Comparison of ENCODE assay signal across 1 cellular context in the genomic region with DNA sequence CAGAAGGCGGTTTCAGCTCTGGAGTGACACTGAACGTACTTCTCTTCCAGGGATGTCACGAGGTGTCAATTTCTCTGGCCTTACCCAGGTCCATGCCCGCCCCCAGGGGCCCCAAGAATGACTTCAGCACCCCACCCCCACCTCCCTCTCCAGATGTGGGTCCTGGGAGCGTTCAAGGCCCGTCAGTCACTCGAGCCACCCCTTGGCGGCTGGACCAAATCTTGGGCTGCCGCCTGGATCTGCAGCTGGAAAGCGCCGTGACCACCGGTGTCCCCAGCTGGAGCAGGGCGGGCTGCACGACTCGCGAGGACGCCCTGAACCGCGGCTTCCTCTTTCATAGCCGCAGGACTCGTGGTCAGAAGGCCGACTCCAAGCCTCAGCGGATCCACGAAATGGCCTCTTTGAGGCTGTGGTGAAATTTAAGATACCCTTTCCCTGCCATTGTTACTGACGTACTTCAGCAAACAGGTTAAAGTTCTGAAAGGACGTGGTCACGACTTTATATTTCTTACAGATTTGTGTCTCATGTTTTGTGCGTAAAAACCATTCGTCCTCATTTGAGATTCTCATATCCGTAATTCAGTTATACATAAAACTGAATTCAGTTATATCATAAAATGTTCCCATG.
TF ChIP-seq lines count a peak whose summit lies in the region.

No MANE protein-coding gene starts in this region.

TF ChIP-seq in HepG2, 621 proteins besides CTCF, POLR2A, EP300 and RAD21 (continued from another document and continues in another):
- TF ChIP-seq, protein P1, sequence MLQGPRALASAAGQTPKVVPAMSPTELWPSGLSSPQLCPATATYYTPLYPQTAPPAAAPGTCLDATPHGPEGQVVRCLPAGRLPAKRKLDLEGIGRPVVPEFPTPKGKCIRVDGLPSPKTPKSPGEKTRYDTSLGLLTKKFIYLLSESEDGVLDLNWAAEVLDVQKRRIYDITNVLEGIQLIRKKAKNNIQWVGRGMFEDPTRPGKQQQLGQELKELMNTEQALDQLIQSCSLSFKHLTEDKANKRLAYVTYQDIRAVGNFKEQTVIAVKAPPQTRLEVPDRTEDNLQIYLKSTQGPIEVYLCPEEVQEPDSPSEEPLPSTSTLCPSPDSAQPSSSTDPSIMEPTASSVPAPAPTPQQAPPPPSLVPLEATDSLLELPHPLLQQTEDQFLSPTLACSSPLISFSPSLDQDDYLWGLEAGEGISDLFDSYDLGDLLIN (CRISPR knock-in tag; IDR thresholded peaks at IDR 0.05; ENCODE audit: borderline replicate concordance) = no peak
- no peak for TF ChIP-seq ZFP36 (IDR thresholded peaks at IDR 0.05; ENCODE audit: borderline replicate concordance, low read depth, low read length, partially characterized antibody)
- TF ChIP-seq, protein P2, sequence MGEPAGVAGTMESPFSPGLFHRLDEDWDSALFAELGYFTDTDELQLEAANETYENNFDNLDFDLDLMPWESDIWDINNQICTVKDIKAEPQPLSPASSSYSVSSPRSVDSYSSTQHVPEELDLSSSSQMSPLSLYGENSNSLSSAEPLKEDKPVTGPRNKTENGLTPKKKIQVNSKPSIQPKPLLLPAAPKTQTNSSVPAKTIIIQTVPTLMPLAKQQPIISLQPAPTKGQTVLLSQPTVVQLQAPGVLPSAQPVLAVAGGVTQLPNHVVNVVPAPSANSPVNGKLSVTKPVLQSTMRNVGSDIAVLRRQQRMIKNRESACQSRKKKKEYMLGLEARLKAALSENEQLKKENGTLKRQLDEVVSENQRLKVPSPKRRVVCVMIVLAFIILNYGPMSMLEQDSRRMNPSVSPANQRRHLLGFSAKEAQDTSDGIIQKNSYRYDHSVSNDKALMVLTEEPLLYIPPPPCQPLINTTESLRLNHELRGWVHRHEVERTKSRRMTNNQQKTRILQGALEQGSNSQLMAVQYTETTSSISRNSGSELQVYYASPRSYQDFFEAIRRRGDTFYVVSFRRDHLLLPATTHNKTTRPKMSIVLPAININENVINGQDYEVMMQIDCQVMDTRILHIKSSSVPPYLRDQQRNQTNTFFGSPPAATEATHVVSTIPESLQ (CRISPR knock-in tag; conservative IDR thresholded peaks at IDR 0.05) = no peak
- TF ChIP-seq SMAD3 (CRISPR knock-in tag; IDR thresholded peaks at IDR 0.05) = no peak; the same call in 1 of the 2 replicates
- TF ChIP-seq, protein P3, sequence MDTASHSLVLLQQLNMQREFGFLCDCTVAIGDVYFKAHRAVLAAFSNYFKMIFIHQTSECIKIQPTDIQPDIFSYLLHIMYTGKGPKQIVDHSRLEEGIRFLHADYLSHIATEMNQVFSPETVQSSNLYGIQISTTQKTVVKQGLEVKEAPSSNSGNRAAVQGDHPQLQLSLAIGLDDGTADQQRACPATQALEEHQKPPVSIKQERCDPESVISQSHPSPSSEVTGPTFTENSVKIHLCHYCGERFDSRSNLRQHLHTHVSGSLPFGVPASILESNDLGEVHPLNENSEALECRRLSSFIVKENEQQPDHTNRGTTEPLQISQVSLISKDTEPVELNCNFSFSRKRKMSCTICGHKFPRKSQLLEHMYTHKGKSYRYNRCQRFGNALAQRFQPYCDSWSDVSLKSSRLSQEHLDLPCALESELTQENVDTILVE (CRISPR knock-in tag; IDR thresholded peaks at IDR 0.05) = no peak
- peak; percentile 82 for TF ChIP-seq HIVEP1 (CRISPR knock-in tag; IDR thresholded peaks at IDR 0.05)
- TF ChIP-seq ZNF652 (CRISPR knock-in tag; IDR thresholded peaks at IDR 0.05; ENCODE audit: borderline replicate concordance, low read depth) = peak; percentile 26
- TF ChIP-seq SNRNP70 (IDR thresholded peaks at IDR 0.05; ENCODE audit: low read depth, low read length) = no peak
- TF ChIP-seq, protein P4, sequence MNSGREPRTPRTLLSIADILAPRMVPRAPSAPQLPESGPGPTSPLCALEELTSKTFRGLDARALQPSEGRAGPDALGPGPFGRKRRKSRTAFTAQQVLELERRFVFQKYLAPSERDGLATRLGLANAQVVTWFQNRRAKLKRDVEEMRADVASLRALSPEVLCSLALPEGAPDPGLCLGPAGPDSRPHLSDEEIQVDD (CRISPR knock-in tag; IDR thresholded peaks at IDR 0.05; ENCODE audit: borderline replicate concordance) = no peak
- peak; percentile 67; the same call in 1 of the 2 replicates for TF ChIP-seq ZNF44 (CRISPR knock-in tag; IDR thresholded peaks at IDR 0.05)
- no peak for TF ChIP-seq WIZ (CRISPR knock-in tag; IDR thresholded peaks at IDR 0.05)
- no peak for TF ChIP-seq ZNF543 (CRISPR knock-in tag; IDR thresholded peaks at IDR 0.05)
- no peak for TF ChIP-seq ZKSCAN8 (CRISPR knock-in tag; IDR thresholded peaks at IDR 0.05; ENCODE audit: borderline replicate concordance)
- TF ChIP-seq ZNF781 (CRISPR knock-in tag; IDR thresholded peaks at IDR 0.05; ENCODE audit: borderline replicate concordance, not compliant biosample characterization) = peak; percentile 67
- TF ChIP-seq ZNF749 (CRISPR knock-in tag; IDR thresholded peaks at IDR 0.05; ENCODE audit: borderline replicate concordance) = no peak; the same call in 1 of the 2 replicates
- TF ChIP-seq ZNF30 (CRISPR knock-in tag; IDR thresholded peaks at IDR 0.05) = no peak
- TF ChIP-seq SP5 (CRISPR knock-in tag; IDR thresholded peaks at IDR 0.05; ENCODE audit: borderline replicate concordance, low read depth) = no peak
- TF ChIP-seq, protein P5, sequence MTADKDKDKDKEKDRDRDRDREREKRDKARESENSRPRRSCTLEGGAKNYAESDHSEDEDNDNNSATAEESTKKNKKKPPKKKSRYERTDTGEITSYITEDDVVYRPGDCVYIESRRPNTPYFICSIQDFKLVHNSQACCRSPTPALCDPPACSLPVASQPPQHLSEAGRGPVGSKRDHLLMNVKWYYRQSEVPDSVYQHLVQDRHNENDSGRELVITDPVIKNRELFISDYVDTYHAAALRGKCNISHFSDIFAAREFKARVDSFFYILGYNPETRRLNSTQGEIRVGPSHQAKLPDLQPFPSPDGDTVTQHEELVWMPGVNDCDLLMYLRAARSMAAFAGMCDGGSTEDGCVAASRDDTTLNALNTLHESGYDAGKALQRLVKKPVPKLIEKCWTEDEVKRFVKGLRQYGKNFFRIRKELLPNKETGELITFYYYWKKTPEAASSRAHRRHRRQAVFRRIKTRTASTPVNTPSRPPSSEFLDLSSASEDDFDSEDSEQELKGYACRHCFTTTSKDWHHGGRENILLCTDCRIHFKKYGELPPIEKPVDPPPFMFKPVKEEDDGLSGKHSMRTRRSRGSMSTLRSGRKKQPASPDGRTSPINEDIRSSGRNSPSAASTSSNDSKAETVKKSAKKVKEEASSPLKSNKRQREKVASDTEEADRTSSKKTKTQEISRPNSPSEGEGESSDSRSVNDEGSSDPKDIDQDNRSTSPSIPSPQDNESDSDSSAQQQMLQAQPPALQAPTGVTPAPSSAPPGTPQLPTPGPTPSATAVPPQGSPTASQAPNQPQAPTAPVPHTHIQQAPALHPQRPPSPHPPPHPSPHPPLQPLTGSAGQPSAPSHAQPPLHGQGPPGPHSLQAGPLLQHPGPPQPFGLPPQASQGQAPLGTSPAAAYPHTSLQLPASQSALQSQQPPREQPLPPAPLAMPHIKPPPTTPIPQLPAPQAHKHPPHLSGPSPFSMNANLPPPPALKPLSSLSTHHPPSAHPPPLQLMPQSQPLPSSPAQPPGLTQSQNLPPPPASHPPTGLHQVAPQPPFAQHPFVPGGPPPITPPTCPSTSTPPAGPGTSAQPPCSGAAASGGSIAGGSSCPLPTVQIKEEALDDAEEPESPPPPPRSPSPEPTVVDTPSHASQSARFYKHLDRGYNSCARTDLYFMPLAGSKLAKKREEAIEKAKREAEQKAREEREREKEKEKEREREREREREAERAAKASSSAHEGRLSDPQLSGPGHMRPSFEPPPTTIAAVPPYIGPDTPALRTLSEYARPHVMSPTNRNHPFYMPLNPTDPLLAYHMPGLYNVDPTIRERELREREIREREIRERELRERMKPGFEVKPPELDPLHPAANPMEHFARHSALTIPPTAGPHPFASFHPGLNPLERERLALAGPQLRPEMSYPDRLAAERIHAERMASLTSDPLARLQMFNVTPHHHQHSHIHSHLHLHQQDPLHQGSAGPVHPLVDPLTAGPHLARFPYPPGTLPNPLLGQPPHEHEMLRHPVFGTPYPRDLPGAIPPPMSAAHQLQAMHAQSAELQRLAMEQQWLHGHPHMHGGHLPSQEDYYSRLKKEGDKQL (CRISPR knock-in tag; IDR thresholded peaks at IDR 0.05; ENCODE audit: low read depth) = no peak
- TF ChIP-seq, protein P6, sequence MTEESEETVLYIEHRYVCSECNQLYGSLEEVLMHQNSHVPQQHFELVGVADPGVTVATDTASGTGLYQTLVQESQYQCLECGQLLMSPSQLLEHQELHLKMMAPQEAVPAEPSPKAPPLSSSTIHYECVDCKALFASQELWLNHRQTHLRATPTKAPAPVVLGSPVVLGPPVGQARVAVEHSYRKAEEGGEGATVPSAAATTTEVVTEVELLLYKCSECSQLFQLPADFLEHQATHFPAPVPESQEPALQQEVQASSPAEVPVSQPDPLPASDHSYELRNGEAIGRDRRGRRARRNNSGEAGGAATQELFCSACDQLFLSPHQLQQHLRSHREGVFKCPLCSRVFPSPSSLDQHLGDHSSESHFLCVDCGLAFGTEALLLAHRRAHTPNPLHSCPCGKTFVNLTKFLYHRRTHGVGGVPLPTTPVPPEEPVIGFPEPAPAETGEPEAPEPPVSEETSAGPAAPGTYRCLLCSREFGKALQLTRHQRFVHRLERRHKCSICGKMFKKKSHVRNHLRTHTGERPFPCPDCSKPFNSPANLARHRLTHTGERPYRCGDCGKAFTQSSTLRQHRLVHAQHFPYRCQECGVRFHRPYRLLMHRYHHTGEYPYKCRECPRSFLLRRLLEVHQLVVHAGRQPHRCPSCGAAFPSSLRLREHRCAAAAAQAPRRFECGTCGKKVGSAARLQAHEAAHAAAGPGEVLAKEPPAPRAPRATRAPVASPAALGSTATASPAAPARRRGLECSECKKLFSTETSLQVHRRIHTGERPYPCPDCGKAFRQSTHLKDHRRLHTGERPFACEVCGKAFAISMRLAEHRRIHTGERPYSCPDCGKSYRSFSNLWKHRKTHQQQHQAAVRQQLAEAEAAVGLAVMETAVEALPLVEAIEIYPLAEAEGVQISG (CRISPR knock-in tag; IDR thresholded peaks at IDR 0.05) = no peak
- no peak for TF ChIP-seq NONO (IDR thresholded peaks at IDR 0.05)
- TF ChIP-seq NONO (CRISPR knock-in tag; conservative IDR thresholded peaks at IDR 0.05) = no peak
- 0 out of 2 replicates have a peak, but pooled peaks have one; percentile 30 for TF ChIP-seq NFYB (CRISPR knock-in tag; IDR thresholded peaks at IDR 0.05)
- TF ChIP-seq ZNF546 (CRISPR knock-in tag; conservative IDR thresholded peaks at IDR 0.05) = no peak
- no peak for TF ChIP-seq ZNF607 (CRISPR knock-in tag; IDR thresholded peaks at IDR 0.05; ENCODE audit: borderline replicate concordance)
- no peak for TF ChIP-seq NR2C2 (CRISPR knock-in tag; IDR thresholded peaks at IDR 0.05; ENCODE audit: borderline replicate concordance)
- no peak; the same call in none of the 2 replicates for TF ChIP-seq ZNF550 (CRISPR knock-in tag; IDR thresholded peaks at IDR 0.05; ENCODE audit: borderline replicate concordance)
- peak; percentile 8 for TF ChIP-seq ZEB1 (IDR thresholded peaks at IDR 0.05; ENCODE audit: insufficient replicate concordance, low read depth)
- TF ChIP-seq, protein P7, sequence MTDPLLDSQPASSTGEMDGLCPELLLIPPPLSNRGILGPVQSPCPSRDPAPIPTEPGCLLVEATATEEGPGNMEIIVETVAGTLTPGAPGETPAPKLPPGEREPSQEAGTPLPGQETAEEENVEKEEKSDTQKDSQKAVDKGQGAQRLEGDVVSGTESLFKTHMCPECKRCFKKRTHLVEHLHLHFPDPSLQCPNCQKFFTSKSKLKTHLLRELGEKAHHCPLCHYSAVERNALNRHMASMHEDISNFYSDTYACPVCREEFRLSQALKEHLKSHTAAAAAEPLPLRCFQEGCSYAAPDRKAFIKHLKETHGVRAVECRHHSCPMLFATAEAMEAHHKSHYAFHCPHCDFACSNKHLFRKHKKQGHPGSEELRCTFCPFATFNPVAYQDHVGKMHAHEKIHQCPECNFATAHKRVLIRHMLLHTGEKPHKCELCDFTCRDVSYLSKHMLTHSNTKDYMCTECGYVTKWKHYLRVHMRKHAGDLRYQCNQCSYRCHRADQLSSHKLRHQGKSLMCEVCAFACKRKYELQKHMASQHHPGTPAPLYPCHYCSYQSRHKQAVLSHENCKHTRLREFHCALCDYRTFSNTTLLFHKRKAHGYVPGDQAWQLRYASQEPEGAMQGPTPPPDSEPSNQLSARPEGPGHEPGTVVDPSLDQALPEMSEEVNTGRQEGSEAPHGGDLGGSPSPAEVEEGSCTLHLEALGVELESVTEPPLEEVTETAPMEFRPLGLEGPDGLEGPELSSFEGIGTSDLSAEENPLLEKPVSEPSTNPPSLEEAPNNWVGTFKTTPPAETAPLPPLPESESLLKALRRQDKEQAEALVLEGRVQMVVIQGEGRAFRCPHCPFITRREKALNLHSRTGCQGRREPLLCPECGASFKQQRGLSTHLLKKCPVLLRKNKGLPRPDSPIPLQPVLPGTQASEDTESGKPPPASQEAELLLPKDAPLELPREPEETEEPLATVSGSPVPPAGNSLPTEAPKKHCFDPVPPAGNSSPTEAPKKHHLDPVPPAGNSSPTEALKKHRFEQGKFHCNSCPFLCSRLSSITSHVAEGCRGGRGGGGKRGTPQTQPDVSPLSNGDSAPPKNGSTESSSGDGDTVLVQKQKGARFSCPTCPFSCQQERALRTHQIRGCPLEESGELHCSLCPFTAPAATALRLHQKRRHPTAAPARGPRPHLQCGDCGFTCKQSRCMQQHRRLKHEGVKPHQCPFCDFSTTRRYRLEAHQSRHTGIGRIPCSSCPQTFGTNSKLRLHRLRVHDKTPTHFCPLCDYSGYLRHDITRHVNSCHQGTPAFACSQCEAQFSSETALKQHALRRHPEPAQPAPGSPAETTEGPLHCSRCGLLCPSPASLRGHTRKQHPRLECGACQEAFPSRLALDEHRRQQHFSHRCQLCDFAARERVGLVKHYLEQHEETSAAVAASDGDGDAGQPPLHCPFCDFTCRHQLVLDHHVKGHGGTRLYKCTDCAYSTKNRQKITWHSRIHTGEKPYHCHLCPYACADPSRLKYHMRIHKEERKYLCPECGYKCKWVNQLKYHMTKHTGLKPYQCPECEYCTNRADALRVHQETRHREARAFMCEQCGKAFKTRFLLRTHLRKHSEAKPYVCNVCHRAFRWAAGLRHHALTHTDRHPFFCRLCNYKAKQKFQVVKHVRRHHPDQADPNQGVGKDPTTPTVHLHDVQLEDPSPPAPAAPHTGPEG (CRISPR knock-in tag; IDR thresholded peaks at IDR 0.05) = no peak
- TF ChIP-seq, protein P8, sequence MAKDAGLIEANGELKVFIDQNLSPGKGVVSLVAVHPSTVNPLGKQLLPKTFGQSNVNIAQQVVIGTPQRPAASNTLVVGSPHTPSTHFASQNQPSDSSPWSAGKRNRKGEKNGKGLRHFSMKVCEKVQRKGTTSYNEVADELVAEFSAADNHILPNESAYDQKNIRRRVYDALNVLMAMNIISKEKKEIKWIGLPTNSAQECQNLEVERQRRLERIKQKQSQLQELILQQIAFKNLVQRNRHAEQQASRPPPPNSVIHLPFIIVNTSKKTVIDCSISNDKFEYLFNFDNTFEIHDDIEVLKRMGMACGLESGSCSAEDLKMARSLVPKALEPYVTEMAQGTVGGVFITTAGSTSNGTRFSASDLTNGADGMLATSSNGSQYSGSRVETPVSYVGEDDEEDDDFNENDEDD (CRISPR knock-in tag; IDR thresholded peaks at IDR 0.05; ENCODE audit: borderline replicate concordance) = peak; percentile 69; the same call in 1 of the 2 replicates
- TF ChIP-seq ZNF7 (CRISPR knock-in tag; IDR thresholded peaks at IDR 0.05) = peak; percentile 29; the same call in 1 of the 2 replicates
- TF ChIP-seq ZNF256 (CRISPR knock-in tag; conservative IDR thresholded peaks at IDR 0.05) = no peak
- TF ChIP-seq MBNL3 (CRISPR knock-in tag; conservative IDR thresholded peaks at IDR 0.05) = no peak
- TF ChIP-seq KDM6A (CRISPR knock-in tag; IDR thresholded peaks at IDR 0.05; ENCODE audit: low read depth) = no peak
